In the genomic region with DNA sequence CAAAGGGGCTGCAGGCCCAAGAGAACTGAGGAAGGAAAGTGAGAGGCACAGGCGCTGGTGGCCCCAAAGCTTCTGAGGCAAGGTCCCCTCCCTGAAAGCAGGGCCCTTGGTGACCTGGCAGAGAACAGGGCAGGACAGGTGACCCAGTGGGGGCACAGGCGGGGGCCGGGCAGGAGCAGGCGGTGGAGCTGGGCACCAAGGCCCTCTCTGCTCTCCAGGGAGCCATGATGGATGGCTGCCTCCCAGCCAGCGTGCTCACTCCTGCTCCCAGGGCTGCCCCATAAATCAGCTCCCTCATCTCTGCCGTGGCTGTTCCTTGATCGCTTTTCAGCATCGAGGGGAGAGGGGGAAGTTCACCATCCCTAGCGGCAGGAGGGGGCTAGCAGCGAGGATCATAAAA, we compare ENCODE assay signal across 21 cellular contexts. TPM values are rescaled to one million over a fixed set of nuclear protein-coding genes. Genes with fewer than 3 reads are reported as not detected.
"Had no signal": no experiment of that assay in that cellular context is flagged by ENCODE, and none has a peak within 500 bp of the region (broad histone marks: within the 10 kb centered on the region; RNA-seq: fewer than 3 reads in every experiment).

No MANE protein-coding gene starts in this region.

- H3K27ac Mint-ChIP-seq: activated naive CD4-positive, alpha-beta T cell treated with anti-CD3 and anti-CD28 coated beads, Interleukin-2, amount 10 ng/mL, durations not matched to agents 7 days and 5 days; activated naive CD8-positive, alpha-beta T cell treated with anti-CD3 and anti-CD28 coated beads, Interleukin-2, amount 50 U/mL, for 24 hours; dendritic cell treated with granulocyte-macrophage colony-stimulating factor and Interleukin-4, amounts not matched to agents 40 ng/mL and 50 ng/mL, for 4 days; naive thymus-derived CD8-positive, alpha-beta T cell; stimulated activated naive B cell treated with anti-CD40 and anti-IgM and Interleukin-4, amounts not matched to agents 10 μg/mL and 1 μg/mL and 100 μg/mL, for 72 hours had no signal

- H3K4me3 ChIP-seq: breast epithelium, esophagus muscularis mucosa, spleen had no signal

- H3K36me3 Mint-ChIP-seq: activated naive CD4-positive, alpha-beta T cell treated with anti-CD3 and anti-CD28 coated beads, Interleukin-2, amount 10 ng/mL, durations not matched to agents 7 days and 5 days had no signal

- H3K27ac ChIP-seq: breast epithelium, esophagus muscularis mucosa, spleen had no signal

- DNase-seq: activated CD4-positive, alpha-beta T cell treated with anti-CD3 and anti-CD28 coated beads, Interleukin-2, amount 50 U/mL, for 1 hour; activated CD4-positive, CD25-positive, alpha-beta regulatory T cell treated with anti-CD3 and anti-CD28 coated beads, Interleukin-2, amount 50 U/mL, for 72 hours; activated CD8-positive, alpha-beta memory T cell treated with anti-CD3 and anti-CD28 coated beads, Interleukin-2, amount 50 U/mL, for 4 hours; activated effector memory CD4-positive, alpha-beta T cell treated with Interleukin-2 at 50 U/mL for 16 hours; activated naive CD4-positive, alpha-beta T cell treated with anti-CD3 and anti-CD28 coated beads, Interleukin-2, amount 10 ng/mL, durations not matched to agents 7 days and 5 days; activated naive CD8-positive, alpha-beta T cell treated with anti-CD3 and anti-CD28 coated beads, Interleukin-2, amount 50 U/mL, for 24 hours; activated T-cell treated with anti-CD3 and anti-CD28 coated beads, Interleukin-2, amount 50 U/mL, for 48 hours; aorta; cerebellar nuclear complex; effector memory CD4-positive, alpha-beta T cell; mesendoderm; naive thymus-derived CD8-positive, alpha-beta T cell; nucleus accumbens; retina; spleen; stimulated activated CD4-positive, alpha-beta T cell treated with anti-CD3 and anti-CD28 coated beads, Interleukin-4, amount 100 ng/mL, for 4 hours; stimulated activated naive B cell treated with anti-CD40 and anti-IgM and Interleukin-4, amounts not matched to agents 10 μg/mL and 1 μg/mL and 100 μg/mL, for 72 hours; T1000 had no signal

- ATAC-seq: activated naive CD8-positive, alpha-beta T cell treated with anti-CD3 and anti-CD28 coated beads, Interleukin-2, amount 50 U/mL, for 24 hours; naive thymus-derived CD8-positive, alpha-beta T cell; stimulated activated naive B cell treated with anti-CD40 and anti-IgM and Interleukin-4, amounts not matched to agents 10 μg/mL and 1 μg/mL and 100 μg/mL, for 72 hours had no signal

- H3K4me3 Mint-ChIP-seq: activated naive CD4-positive, alpha-beta T cell treated with anti-CD3 and anti-CD28 coated beads, Interleukin-2, amount 10 ng/mL, durations not matched to agents 7 days and 5 days; activated naive CD8-positive, alpha-beta T cell treated with anti-CD3 and anti-CD28 coated beads, Interleukin-2, amount 50 U/mL, for 24 hours; dendritic cell treated with granulocyte-macrophage colony-stimulating factor and Interleukin-4, amounts not matched to agents 40 ng/mL and 50 ng/mL, for 4 days; naive thymus-derived CD8-positive, alpha-beta T cell; stimulated activated naive B cell treated with anti-CD40 and anti-IgM and Interleukin-4, amounts not matched to agents 10 μg/mL and 1 μg/mL and 100 μg/mL, for 72 hours had no signal

- H3K9me3 ChIP-seq: breast epithelium, spleen had no signal

- H3K27me3 Mint-ChIP-seq: activated naive CD8-positive, alpha-beta T cell treated with anti-CD3 and anti-CD28 coated beads, Interleukin-2, amount 50 U/mL, for 24 hours; naive thymus-derived CD8-positive, alpha-beta T cell had no signal

- H3K9me3 Mint-ChIP-seq: activated naive CD4-positive, alpha-beta T cell treated with anti-CD3 and anti-CD28 coated beads, Interleukin-2, amount 10 ng/mL, durations not matched to agents 7 days and 5 days; activated naive CD8-positive, alpha-beta T cell treated with anti-CD3 and anti-CD28 coated beads, Interleukin-2, amount 50 U/mL, for 24 hours; dendritic cell treated with granulocyte-macrophage colony-stimulating factor and Interleukin-4, amounts not matched to agents 40 ng/mL and 50 ng/mL, for 4 days; naive thymus-derived CD8-positive, alpha-beta T cell; stimulated activated naive B cell treated with anti-CD40 and anti-IgM and Interleukin-4, amounts not matched to agents 10 μg/mL and 1 μg/mL and 100 μg/mL, for 72 hours had no signal

- H3K36me3 ChIP-seq: breast epithelium, esophagus muscularis mucosa, spleen had no signal

- H3K4me1 ChIP-seq: breast epithelium, esophagus muscularis mucosa, spleen had no signal

RNA-seq across cellular contexts. Expression of a gene that starts 22.0 kb away (rescaled TPM):
- total RNA-seq: breast epithelium had no signal
- polyA plus RNA-seq: aorta; naive thymus-derived CD8-positive, alpha-beta T cell had no signal
